Comparison of ENCODE assay signal across 7 cellular contexts in genomic region chr18:23587220-23587642, GRCh38. TPM values are rescaled to one million over a fixed set of nuclear protein-coding genes. Genes with fewer than 3 reads are reported as not detected.
DNase-seq lines count a peak whose midpoint lies in the region; ATAC-seq and TF ChIP-seq lines count a peak whose summit lies in the region.

No MANE protein-coding gene starts in this region.

- no peaks in the 10 kb centered on the region for H3K36me3 ChIP-seq in HEK293 (ENCODE audit: control insufficient read depth in 2 of 2, insufficient read depth in 1 of 2, low read length in 2 of 2)
- no peaks in the 10 kb centered on the region for H3K36me3 ChIP-seq in hepatocyte (replicated peaks; ENCODE audit: insufficient read depth, low read depth)

- H3K9me2 ChIP-seq in hepatocyte (replicated peaks; ENCODE audit: insufficient read depth) = no peaks in the 10 kb centered on the region

- TF ChIP-seq POLR2A in lower leg skin (IDR thresholded peaks at IDR 0.05) = no peak

- intact Hi-C loops in lower leg skin (cut with DNase I; ENCODE audit: low total_unique reads) = loop anchor here (10.0 kb wide), 1 partner anchor 52 kb away; no protein-coding TSS in a partner anchor

- WGBS in hepatocyte (ENCODE audit: low lambda C conversion rate, missing lambda C conversion rate) = 50% methylated on average over 7 of the region's 7 CpGs
- WGBS in lower leg skin, 2 donors = 43 to 49% methylated on average over 7 of the region's 7 CpGs

- H3K27ac Mint-ChIP-seq in stimulated activated naive B cell treated with anti-CD40 and anti-IgM and Interleukin-4, amounts not matched to agents 10 μg/mL and 1 μg/mL and 100 μg/mL, for 72 hours = peak overlapping the region; percentile 91

- CTCF ChIA-PET in HEK293 (lab: Yijun Ruan, JAX) = interaction anchor here (0.6 to 1.7 kb wide), 8 partner anchors 23 to 123 kb away, joined by 3 to 5 read pairs (median 4); no protein-coding TSS in a partner anchor

- no peak for ATAC-seq in stimulated activated naive B cell treated with anti-CD40 and anti-IgM and Interleukin-4, amounts not matched to agents 10 μg/mL and 1 μg/mL and 100 μg/mL, for 72 hours (replicated peaks)
- no peak for ATAC-seq in HG03571 (IDR thresholded peaks at IDR 0.05; ENCODE audit: unreplicated experiment)
- ATAC-seq in HG02870 (IDR thresholded peaks at IDR 0.05; ENCODE audit: unreplicated experiment) = no peak

- no peaks in the 10 kb centered on the region for H3K27me3 ChIP-seq in hepatocyte

- no peaks in the 10 kb centered on the region for H3K9me3 Mint-ChIP-seq in stimulated activated naive B cell treated with anti-CD40 and anti-IgM and Interleukin-4, amounts not matched to agents 10 μg/mL and 1 μg/mL and 100 μg/mL, for 72 hours

- H3K27me3 Mint-ChIP-seq in stimulated activated naive B cell treated with anti-CD40 and anti-IgM and Interleukin-4, amounts not matched to agents 10 μg/mL and 1 μg/mL and 100 μg/mL, for 72 hours = no peaks in the 10 kb centered on the region

- H3K4me2 ChIP-seq in hepatocyte = peak overlapping the region; percentile 71

- H3K36me3 Mint-ChIP-seq in stimulated activated naive B cell treated with anti-CD40 and anti-IgM and Interleukin-4, amounts not matched to agents 10 μg/mL and 1 μg/mL and 100 μg/mL, for 72 hours = peaks cover 2 to 11% of the 10 kb centered on the region in 2 donors

- POLR2A ChIA-PET in HEK293 (lab: Yijun Ruan, JAX) = no interaction called here

- H3K4me1 ChIP-seq in HEK293 (ENCODE audit: control insufficient read depth, insufficient read depth, low read length) (no peaks in the 10 kb centered on the region), hepatocyte (ENCODE audit: insufficient read depth) (peaks cover 20% of the 10 kb centered on the region)

- H3K79me2 ChIP-seq in hepatocyte = peaks cover 37% of the 10 kb centered on the region

- H3K27ac ChIP-seq in HEK293 (ENCODE audit: extremely low read depth, low read depth, low read length) = no peak overlapping the region
- peak overlapping the region; percentile 88 for H3K27ac ChIP-seq in VCaP
- peak overlapping the region; percentile 100 for H3K27ac ChIP-seq in hepatocyte

- H4K20me1 ChIP-seq in hepatocyte (ENCODE audit: insufficient read depth, poor library complexity, severe bottlenecking) = peaks cover 16% of the 10 kb centered on the region

- H3K4me3 Mint-ChIP-seq in stimulated activated naive B cell treated with anti-CD40 and anti-IgM and Interleukin-4, amounts not matched to agents 10 μg/mL and 1 μg/mL and 100 μg/mL, for 72 hours = peak overlapping the region; percentile 92 to 95

- TF ChIP-seq CTCF in HEK293 (tag by site-specific recombination; IDR thresholded peaks at IDR 0.05) (no peak), VCaP (conservative IDR thresholded peaks at IDR 0.05) (peak; percentile 48), hepatocyte (IDR thresholded peaks at IDR 0.05; ENCODE audit: poor library complexity) (no peak), lower leg skin (IDR thresholded peaks at IDR 0.05) (no peak)

- no peak overlapping the region for H3K4me3 ChIP-seq in HEK293 (ENCODE audit: low read depth, low read length)
- no peak overlapping the region for H3K4me3 ChIP-seq in hepatocyte
- H3K4me3 ChIP-seq in lower leg skin (ENCODE audit: low read depth, poor library complexity, severe bottlenecking) = no peak overlapping the region

- peak overlapping the region; percentile 61 for H2AFZ ChIP-seq in hepatocyte

- DNase-seq in hepatocyte (ENCODE audit: low spot score) = no peak
- no peak for DNase-seq in stimulated activated naive B cell treated with anti-CD40 and anti-IgM and Interleukin-4, amounts not matched to agents 10 μg/mL and 1 μg/mL and 100 μg/mL, for 72 hours
- no peak for DNase-seq in lower leg skin (ENCODE audit: low spot score in 2 of 2)

- H3K9me3 ChIP-seq in HEK293 (ENCODE audit: control insufficient read depth, insufficient read depth, low read depth, low read length) = no peaks in the 10 kb centered on the region
- no peaks in the 10 kb centered on the region for H3K9me3 ChIP-seq in hepatocyte (ENCODE audit: low read depth)

- peaks cover 14 to 36% of the 10 kb centered on the region in 2 donors for H3K4me1 Mint-ChIP-seq in stimulated activated naive B cell treated with anti-CD40 and anti-IgM and Interleukin-4, amounts not matched to agents 10 μg/mL and 1 μg/mL and 100 μg/mL, for 72 hours

TF ChIP-seq in HEK293, 187 proteins besides CTCF, POLR2A, EP300 and RAD21:
- TF ChIP-seq PRDM1 (tag by site-specific recombination; IDR thresholded peaks at IDR 0.05) = peak; percentile 80
- TF ChIP-seq ZNF175 (tag by site-specific recombination; IDR thresholded peaks at IDR 0.05) = no peak

RNA-seq across cellular contexts. Expression of gene NPC1, which starts 0.9 kb away (rescaled TPM):
- total RNA-seq in hepatocyte (57.5 and 77.2 TPM in 2 replicates), lower leg skin (100 to 1,000 TPM in 2 of 4 donors, 10 to 100 TPM in 2; 75.1 to 114 (median 100) TPM)
- 52.5 and 54.0 TPM in 2 replicates for polyA plus RNA-seq in hepatocyte
